ENCODE assay signal across 8 cellular contexts in the genomic region with DNA sequence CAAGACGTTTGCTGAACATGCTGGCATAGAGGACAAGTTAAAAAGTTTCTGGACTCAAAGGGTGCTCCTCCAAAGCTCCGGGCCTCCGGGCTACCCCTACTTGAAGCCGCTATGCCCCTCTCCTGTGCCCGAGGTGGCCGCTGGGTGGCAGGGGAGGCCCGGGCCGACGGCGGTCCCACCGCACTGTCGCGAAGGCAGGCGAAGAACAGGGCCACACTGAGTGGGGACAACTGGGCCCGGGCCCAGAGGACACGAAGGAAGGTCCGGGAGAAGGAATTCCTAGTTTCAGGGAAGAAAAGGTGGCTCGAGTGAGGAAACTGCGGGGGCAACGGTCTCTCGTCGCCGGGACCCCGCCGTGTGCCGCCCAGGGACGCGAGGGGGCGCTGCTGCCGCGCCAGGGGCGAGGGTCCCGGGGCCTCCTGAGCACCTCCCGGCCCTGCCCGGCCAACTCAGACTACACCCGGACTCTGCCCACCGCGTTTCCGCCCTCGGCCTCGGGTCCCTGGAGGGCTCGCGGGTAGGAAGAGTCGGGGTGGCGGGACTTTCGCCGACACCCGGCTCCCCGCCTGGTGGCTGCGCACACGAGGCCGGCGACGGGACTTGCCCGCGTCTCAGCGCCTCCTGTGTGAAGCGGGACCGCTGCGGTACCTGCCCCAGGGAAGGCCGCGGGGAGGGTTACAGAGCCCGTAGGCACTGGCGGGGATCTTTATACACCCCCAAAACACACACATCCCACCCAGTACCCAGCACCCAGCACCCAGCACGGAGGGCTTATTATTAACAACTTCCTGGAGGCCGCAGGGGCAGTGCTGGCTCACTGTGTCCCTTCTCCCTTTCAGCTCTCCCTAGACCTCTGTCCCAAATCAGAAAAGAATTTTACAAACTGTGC. TPM values are rescaled to one million over a fixed set of nuclear protein-coding genes. Genes with fewer than 3 reads are reported as not detected.
DNase-seq lines count a peak whose midpoint lies in the region; ATAC-seq, FAIRE-seq and TF ChIP-seq lines count a peak whose summit lies in the region.

No MANE protein-coding gene starts in this region.

- H3K36me3 ChIP-seq in pancreas (no peaks in the 10 kb centered on the region), thymus (ENCODE audit: control insufficient read depth, insufficient read depth) (no peaks in the 10 kb centered on the region)

- no peaks in the 10 kb centered on the region for H3K27me3 ChIP-seq in pancreas
- no peaks in the 10 kb centered on the region for H3K27me3 ChIP-seq in thymus (ENCODE audit: control insufficient read depth, insufficient read depth)

- H3K9me3 ChIP-seq in pancreas (no peaks in the 10 kb centered on the region), thymus (ENCODE audit: control insufficient read depth) (no peaks in the 10 kb centered on the region)

- no peak for FAIRE-seq in pancreas (lab: Jason Lieb, UNC)

- no peak overlapping the region for H3K27ac ChIP-seq in pancreas
- no peak overlapping the region for H3K27ac ChIP-seq in thymus (ENCODE audit: low read depth)

- no peaks in the 10 kb centered on the region for H3K36me3 Mint-ChIP-seq in activated naive CD4-positive, alpha-beta T cell treated with anti-CD3 and anti-CD28 coated beads, Interleukin-2, amount 50 U/mL, for 72 hours

- ATAC-seq in HG03439 (IDR thresholded peaks at IDR 0.05; ENCODE audit: unreplicated experiment): peak; percentile 88
- ATAC-seq in activated naive CD4-positive, alpha-beta T cell treated with anti-CD3 and anti-CD28 coated beads, Interleukin-2, amount 50 U/mL, for 72 hours: peak; percentile 97
- ATAC-seq in Right ventricle myocardium superior (ENCODE audit: poor library complexity): peak; percentile 98
- ATAC-seq in pancreas: peak; percentile 96 to 99 (median 98)

- WGBS in pancreas, 2 donors: 5 to 7% methylated on average over 58 to 66 of the region's 66 CpGs
- WGBS in thymus: 3% methylated on average over 66 of the region's 66 CpGs

- peak overlapping the region; percentile 23 to 62 (median 41) for H3K4me3 ChIP-seq in pancreas
- H3K4me3 ChIP-seq in thymus (ENCODE audit: low read length): peak overlapping the region; percentile 50

- H3K4me1 ChIP-seq in pancreas: no peaks in the 10 kb centered on the region
- H3K4me1 ChIP-seq in thymus (ENCODE audit: control insufficient read depth, insufficient read depth, low read length): no peaks in the 10 kb centered on the region

- peak; percentile 70 to 95 (median 86) for TF ChIP-seq CTCF in pancreas (IDR thresholded peaks at IDR 0.05)

- DNase-seq in Ammon's horn (ENCODE audit: low spot score) (peak; percentile 77), GM19238 (ENCODE audit: insufficient read length, low spot score) (peak; percentile 80), SK-MEL-5 (ENCODE audit: low read depth, low spot score) (peak; percentile 72), Right ventricle myocardium superior (peak; percentile 83), pancreas (peak; percentile 54 to 88 (median 70))
- DNase-seq in activated naive CD4-positive, alpha-beta T cell treated with anti-CD3 and anti-CD28 coated beads, Interleukin-2, amount 50 U/mL, for 72 hours (ENCODE audit: low spot score in 2 of 2): peak; percentile 79 to 85

- H3K9me3 Mint-ChIP-seq in activated naive CD4-positive, alpha-beta T cell treated with anti-CD3 and anti-CD28 coated beads, Interleukin-2, amount 50 U/mL, for 72 hours: peaks cover 0 to 4% of the 10 kb centered on the region in 2 donors

- in situ Hi-C loops in SK-MEL-5 (cut with HindIII; ENCODE audit: low pct_unique_long_range_greater_than_20kb, low sequenced_read_pairs): no loop called here

- intact Hi-C loops in Right ventricle myocardium superior (cut with DNase I): no loop called here
- intact Hi-C loops in pancreas (cut with DNase I): loop anchor here in 1 of 3 donors (10.0 kb wide), 1 partner anchor 287 kb away; no protein-coding TSS in a partner anchor

- H3K27ac Mint-ChIP-seq in activated naive CD4-positive, alpha-beta T cell treated with anti-CD3 and anti-CD28 coated beads, Interleukin-2, amount 50 U/mL, for 72 hours: peak overlapping the region; percentile 80 to 84

RNA-seq across cellular contexts. Expression of a gene that starts 0.8 kb away (rescaled TPM):
- total RNA-seq in SK-MEL-5 (2014; rRNA removed; shearing (Covaris generic)): not detected in 2 replicates
- not detected in 2 replicates for polyA plus RNA-seq in SK-MEL-5 (2015; cell fraction: cytosol; rRNA removed)
- not detected in 2 replicates for polyA plus RNA-seq in SK-MEL-5 (2015; cell fraction: nucleus; rRNA removed)
- total RNA-seq in activated naive CD4-positive, alpha-beta T cell treated with anti-CD3 and anti-CD28 coated beads, Interleukin-2, amount 50 U/mL, for 72 hours: 1 to 10 TPM in 1 of 2 donors, under 1 TPM in 1; 0.41 to 2.7 TPM
- total RNA-seq in Right ventricle myocardium superior (not detected), pancreas (not detected)
- polyA plus RNA-seq in pancreas (under 1 TPM in 1 of 2 donors, not detected in 1; 0.14 TPM), thymus (0.05 TPM)

RNA-seq across cellular contexts. Expression of a gene that starts 29.6 kb away (rescaled TPM):
- total RNA-seq in SK-MEL-5 (2014; rRNA removed; shearing (Covaris generic)): 163 and 167 TPM in 2 replicates
- 82.7 and 108 TPM in 2 replicates for polyA plus RNA-seq in SK-MEL-5 (2015; cell fraction: cytosol; rRNA removed)
- 81.9 and 107 TPM in 2 replicates for polyA plus RNA-seq in SK-MEL-5 (2015; cell fraction: nucleus; rRNA removed)
- total RNA-seq in activated naive CD4-positive, alpha-beta T cell treated with anti-CD3 and anti-CD28 coated beads, Interleukin-2, amount 50 U/mL, for 72 hours: 10 to 100 TPM; 42.6 to 51.5 TPM
- total RNA-seq in Right ventricle myocardium superior (30.9 TPM), pancreas (10 to 100 TPM; 14.1 to 25.5 (median 16.2) TPM)
- polyA plus RNA-seq in pancreas (1 to 10 TPM; 7.7 to 9.5 TPM), thymus (10.0 TPM)
